Comparison of ENCODE assay signal across 10 cellular contexts in the genomic region with DNA sequence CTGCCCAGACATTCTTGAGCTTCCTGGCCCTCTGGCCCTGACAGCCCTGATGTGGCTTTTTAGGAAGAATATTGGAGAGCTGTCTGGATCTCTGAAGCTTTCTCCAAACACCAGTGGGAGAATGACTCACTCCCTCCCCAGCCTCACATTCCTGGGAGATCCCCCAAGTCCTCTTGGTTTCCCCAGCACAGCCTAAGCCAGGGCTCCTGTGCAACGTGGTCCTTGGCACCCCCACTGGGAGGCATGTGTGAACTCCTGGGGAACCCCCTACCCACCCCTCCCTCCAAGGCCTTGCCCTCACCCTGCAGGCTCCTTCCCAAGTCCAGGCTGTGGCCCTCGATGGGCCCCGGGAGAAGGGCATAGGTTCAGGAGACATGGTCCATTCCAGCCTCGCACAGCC. TPM values are rescaled to one million over a fixed set of nuclear protein-coding genes. Genes with fewer than 3 reads are reported as not detected.
DNase-seq lines count a peak whose midpoint lies in the region; ATAC-seq, FAIRE-seq and TF ChIP-seq lines count a peak whose summit lies in the region.
"Had no signal": no experiment of that assay in that cellular context is flagged by ENCODE, and none has a peak within 500 bp of the region (broad histone marks: within the 10 kb centered on the region; RNA-seq: fewer than 3 reads in every experiment).

No MANE protein-coding gene starts in this region.

- peak overlapping the region; percentile 69 for H3K27ac ChIP-seq in endothelial cell of umbilical vein (ENCODE audit: insufficient read depth, low read depth, low read length)
- peak overlapping the region; percentile 59 for H3K27ac ChIP-seq in naive thymus-derived CD4-positive, alpha-beta T cell (ENCODE audit: low read depth, low read length)

- H3K27me3 ChIP-seq in endothelial cell of umbilical vein (ENCODE audit: control insufficient read depth in 2 of 2, insufficient read depth in 2 of 2, low read length in 2 of 2) = no peaks in the 10 kb centered on the region
- no peaks in the 10 kb centered on the region for H3K27me3 ChIP-seq in naive thymus-derived CD4-positive, alpha-beta T cell (ENCODE audit: control insufficient read depth in 2 of 2, insufficient read depth in 2 of 2, low read length in 2 of 2)

- no peaks in the 10 kb centered on the region for H3K9me3 ChIP-seq in endothelial cell of umbilical vein (replicated peaks; ENCODE audit: control insufficient read depth, insufficient read depth, low read length)
- H3K9me3 ChIP-seq in naive thymus-derived CD4-positive, alpha-beta T cell (ENCODE audit: control insufficient read depth in 2 of 3, low read length in 3 of 3) = peaks cover 0 to 11% (median 8%) of the 10 kb centered on the region in 3 experiments

- H3K4me3 Mint-ChIP-seq in naive thymus-derived CD4-positive, alpha-beta T cell = no peak overlapping the region

- no peaks in the 10 kb centered on the region for H3K9me1 ChIP-seq in endothelial cell of umbilical vein (replicated peaks; ENCODE audit: control insufficient read depth, extremely low read depth, insufficient read depth, low read length)

- POLR2A ChIA-PET in endothelial cell of umbilical vein (lab: Charles Lee) = interaction anchor here (1.4 kb wide), 1 partner anchor 41 kb away, joined by 4 read pairs; a partner anchor contains a TSS
- POLR2A ChIA-PET in naive thymus-derived CD4-positive, alpha-beta T cell (lab: Charles Lee) = interaction anchor here (1.3 to 1.8 kb wide), 2 partner anchors 9 to 12 kb away, joined by 4 to 5 read pairs; a partner anchor contains a TSS

- H3K4me3 ChIP-seq in endothelial cell of umbilical vein (replicated peaks in 1 of 3; ENCODE audit: insufficient read depth in 1 of 3, low read depth in 1 of 3, low read length in 3 of 3) = no peak overlapping the region
- H3K4me3 ChIP-seq in naive thymus-derived CD4-positive, alpha-beta T cell (ENCODE audit: low read length) = no peak overlapping the region

- intact Hi-C loops in endothelial cell of umbilical vein (cut with micrococcal nuclease) = loop anchor here (2.0 kb wide), 1 partner anchor 14 kb away; no protein-coding TSS in a partner anchor
- intact Hi-C loops in naive thymus-derived CD4-positive, alpha-beta T cell (cut with micrococcal nuclease) = no loop called here

- peaks cover 5 to 18% (median 14%) of the 10 kb centered on the region in 11 donors for H3K9me3 Mint-ChIP-seq in naive thymus-derived CD4-positive, alpha-beta T cell

- no TSS peak for BruUV-seq in endothelial cell of umbilical vein (replicated peaks; lab: Mats Ljungman, UMichigan)

- H3K27ac Mint-ChIP-seq in naive thymus-derived CD4-positive, alpha-beta T cell = peak overlapping the region in 7 of 9 donors; percentile 51 to 99 (median 87)

- peaks cover 56 to 84% (median 80%) of the 10 kb centered on the region in 7 donors for H3K4me1 Mint-ChIP-seq in naive thymus-derived CD4-positive, alpha-beta T cell

- peak overlapping the region; percentile 59 for H3K4me2 ChIP-seq in endothelial cell of umbilical vein (ENCODE audit: insufficient read depth, low read length)

- FAIRE-seq in endothelial cell of umbilical vein (lab: Jason Lieb, UNC) = no peak
- FAIRE-seq: TTC549 had no signal

- peak overlapping the region; percentile 18 for H3K9ac ChIP-seq in endothelial cell of umbilical vein (replicated peaks; ENCODE audit: extremely low read depth, insufficient read depth, low read length)

- H3K79me2 ChIP-seq in endothelial cell of umbilical vein (ENCODE audit: control insufficient read depth, insufficient read depth, low read length) = no peaks in the 10 kb centered on the region

- TF ChIP-seq POLR2A in endothelial cell of umbilical vein (IDR thresholded peaks at IDR 0.05; ENCODE audit: low read depth, low read length) = no peak

- CTCF ChIA-PET in endothelial cell of umbilical vein (lab: Charles Lee) = interaction anchor here (0.7 to 3.5 kb wide), 10 partner anchors 12 to 141 kb away, joined by 3 to 54 read pairs (median 5); a partner anchor contains a TSS
- CTCF ChIA-PET in naive thymus-derived CD4-positive, alpha-beta T cell (lab: Charles Lee) = interaction anchor here (0.7 to 1.2 kb wide), 3 partner anchors 18 to 56 kb away, joined by 3 to 4 read pairs (median 3); no protein-coding TSS in a partner anchor

- no peak overlapping the region for H2AFZ ChIP-seq in endothelial cell of umbilical vein (ENCODE audit: low read depth, low read length)

- peaks cover 37% of the 10 kb centered on the region for H3K4me1 ChIP-seq in endothelial cell of umbilical vein (ENCODE audit: control insufficient read depth, extremely low read depth, insufficient read depth, low read length)
- peaks cover 76 to 87% of the 10 kb centered on the region in 2 donors for H3K4me1 ChIP-seq in naive thymus-derived CD4-positive, alpha-beta T cell (ENCODE audit: control insufficient read depth in 2 of 2, insufficient read depth in 2 of 2, low read length in 2 of 2)

- H4K20me1 ChIP-seq in endothelial cell of umbilical vein (replicated peaks; ENCODE audit: control insufficient read depth, extremely low read depth, insufficient read depth, low read length) = no peaks in the 10 kb centered on the region

- peaks cover 9 to 59% (median 31%) of the 10 kb centered on the region in 5 donors for H3K36me3 Mint-ChIP-seq in naive thymus-derived CD4-positive, alpha-beta T cell

- DNase-seq in AG08395 (ENCODE audit: low spot score) (peak; percentile 74), NCI-H226 (peak; percentile 61), endothelial cell of umbilical vein (ENCODE audit: low read depth, low spot score) (peak; percentile 42), SW 1271 (lab: John Stamatoyannopoulos, UW) (no peak)
- DNase-seq in naive thymus-derived CD4-positive, alpha-beta T cell = no peak
- DNase-seq in activated effector memory CD4-positive, alpha-beta T cell treated with anti-CD3 and anti-CD28 coated beads, Interleukin-2, amount 50 U/mL, for 16 hours = no peak
- no peak for DNase-seq in activated CD4-positive, alpha-beta T cell treated with anti-CD3 and anti-CD28 coated beads for 4 hours

- H3K27me3 Mint-ChIP-seq in naive thymus-derived CD4-positive, alpha-beta T cell = no peaks in the 10 kb centered on the region

- no peaks in the 10 kb centered on the region for H3K36me3 ChIP-seq in endothelial cell of umbilical vein (ENCODE audit: control insufficient read depth in 2 of 2, extremely low read depth in 1 of 2, insufficient read depth in 2 of 2, low read length in 2 of 2)
- H3K36me3 ChIP-seq in naive thymus-derived CD4-positive, alpha-beta T cell (ENCODE audit: control insufficient read depth in 2 of 3, insufficient read depth in 3 of 3, low read length in 3 of 3) = peaks cover 0 to 6% (median 0%) of the 10 kb centered on the region in 3 experiments

- dilution Hi-C loops in endothelial cell of umbilical vein (cut with MboI; ENCODE audit: extremely low pct_ligation_motif_present, low sequenced_read_pairs) = no loop called here

- no peak for ATAC-seq in naive thymus-derived CD4-positive, alpha-beta T cell
- no peak for ATAC-seq in HG03469 (IDR thresholded peaks at IDR 0.05; ENCODE audit: unreplicated experiment)

- no peak for TF ChIP-seq CTCF in endothelial cell of umbilical vein (IDR thresholded peaks at IDR 0.05; ENCODE audit: extremely low read depth in 1 of 2, insufficient read depth in 1 of 2, low read depth in 1 of 2, low read length in 2 of 2)

TF ChIP-seq in endothelial cell of umbilical vein, 7 proteins besides CTCF, POLR2A, EP300 and RAD21 (continues in another document):
- TF ChIP-seq, protein P1, sequence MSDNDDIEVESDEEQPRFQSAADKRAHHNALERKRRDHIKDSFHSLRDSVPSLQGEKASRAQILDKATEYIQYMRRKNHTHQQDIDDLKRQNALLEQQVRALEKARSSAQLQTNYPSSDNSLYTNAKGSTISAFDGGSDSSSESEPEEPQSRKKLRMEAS (IDR thresholded peaks at IDR 0.05; ENCODE audit: insufficient read depth, insufficient read length) = no peak
- TF ChIP-seq FOS (IDR thresholded peaks at IDR 0.05; ENCODE audit: borderline replicate concordance, insufficient read depth, low read length) = no peak

RNA-seq across cellular contexts. Expression of a gene that starts 12.7 kb away (rescaled TPM):
- 20.0 and 22.0 TPM in 2 replicates for total RNA-seq in endothelial cell of umbilical vein
- polyA plus RNA-seq in endothelial cell of umbilical vein = 42.4 and 42.5 TPM in 2 replicates
- polyA plus RNA-seq in endothelial cell of umbilical vein (2011; cell fraction: cytosol; rRNA removed) = 42.7 and 51.4 TPM in 2 replicates
- 22.7 and 24.5 TPM in 2 replicates for polyA plus RNA-seq in endothelial cell of umbilical vein (2011; cell fraction: nucleus; rRNA removed)
- polyA plus RNA-seq in endothelial cell of umbilical vein (2012) = 47.6 and 56.2 TPM in 2 replicates
- polyA minus RNA-seq in endothelial cell of umbilical vein = 45.7 and 51.9 TPM in 2 replicates
- not detected for polyA minus RNA-seq in endothelial cell of umbilical vein (2011; cell fraction: cytosol; rRNA and poly(A)+ RNA removed)
- polyA minus RNA-seq in endothelial cell of umbilical vein (2011; cell fraction: nucleus; rRNA and poly(A)+ RNA removed) = 6.8 and 7.0 TPM in 2 replicates
- 10 to 100 TPM in 3 of 5 experiments, 1 to 10 TPM in 2; 7.7 to 74.7 (median 18.6) TPM for total RNA-seq in naive thymus-derived CD4-positive, alpha-beta T cell
- 10 to 100 TPM; 38.8 to 68.6 TPM for polyA plus RNA-seq in naive thymus-derived CD4-positive, alpha-beta T cell

RNA-seq across cellular contexts. Expression of a gene that starts 20.0 kb away (rescaled TPM):
- total RNA-seq in endothelial cell of umbilical vein = 0.22 and 0.44 TPM in 2 replicates
- polyA plus RNA-seq in endothelial cell of umbilical vein = 1.1 and 1.2 TPM in 2 replicates
- polyA plus RNA-seq in endothelial cell of umbilical vein (2011; cell fraction: cytosol; rRNA removed) = 0.63 and 0.66 TPM in 2 replicates
- 0.84 and 1.1 TPM in 2 replicates for polyA plus RNA-seq in endothelial cell of umbilical vein (2011; cell fraction: nucleus; rRNA removed)
- polyA plus RNA-seq in endothelial cell of umbilical vein (2012) = 1.2 TPM in 2 replicates
- polyA minus RNA-seq in endothelial cell of umbilical vein = 0.53 and 2.5 TPM in 2 replicates
- not detected for polyA minus RNA-seq in endothelial cell of umbilical vein (2011; cell fraction: cytosol; rRNA and poly(A)+ RNA removed)
- polyA minus RNA-seq in endothelial cell of umbilical vein (2011; cell fraction: nucleus; rRNA and poly(A)+ RNA removed) = 0.87 and 1.1 TPM in 2 replicates
- total RNA-seq in naive thymus-derived CD4-positive, alpha-beta T cell = 1 to 10 TPM in 1 of 5 experiments, under 1 TPM in 2, not detected in 2; 0.15 to 3.6 (median 0.56) TPM
- under 1 TPM in 1 of 2 donors, not detected in 1; 0.41 TPM for polyA plus RNA-seq in naive thymus-derived CD4-positive, alpha-beta T cell
- total RNA-seq: liver had no signal
- polyA plus RNA-seq: liver had no signal

RNA-seq across cellular contexts. Expression of a gene that starts 41.5 kb away (rescaled TPM):
- total RNA-seq in endothelial cell of umbilical vein = 281 and 317 TPM in 2 replicates
- polyA plus RNA-seq in endothelial cell of umbilical vein = 212 and 229 TPM in 2 replicates
- 351 and 388 TPM in 2 replicates for polyA plus RNA-seq in endothelial cell of umbilical vein (2011; cell fraction: cytosol; rRNA removed)
- polyA plus RNA-seq in endothelial cell of umbilical vein (2011; cell fraction: nucleus; rRNA removed) = 135 and 162 TPM in 2 replicates
- polyA plus RNA-seq in endothelial cell of umbilical vein (2012) = 355 and 368 TPM in 2 replicates
- 98.2 and 102 TPM in 2 replicates for polyA minus RNA-seq in endothelial cell of umbilical vein
- 94.4 TPM for polyA minus RNA-seq in endothelial cell of umbilical vein (2011; cell fraction: cytosol; rRNA and poly(A)+ RNA removed)
- 23.4 and 37.0 TPM in 2 replicates for polyA minus RNA-seq in endothelial cell of umbilical vein (2011; cell fraction: nucleus; rRNA and poly(A)+ RNA removed)
- total RNA-seq in naive thymus-derived CD4-positive, alpha-beta T cell = 100 to 1,000 TPM in 1 of 5 experiments, 10 to 100 TPM in 4; 32.2 to 140 (median 69.5) TPM
- polyA plus RNA-seq in naive thymus-derived CD4-positive, alpha-beta T cell = 100 to 1,000 TPM in 1 of 2 donors, 10 to 100 TPM in 1; 72.0 to 114 TPM

Comparison
In these comparisons a context has a peak if more than half of its experiments do, and no peak if none do; other contexts are left out.
1. DNase-seq: peak in AG08395 (single experiment), NCI-H226 (single experiment) and endothelial cell of umbilical vein (single experiment); none in naive thymus-derived CD4-positive, alpha-beta T cell (0 of 9), activated effector memory CD4-positive, alpha-beta T cell treated with anti-CD3 and anti-CD28 coated beads, Interleukin-2, amount 50 U/mL, for 16 hours (single experiment), activated CD4-positive, alpha-beta T cell treated with anti-CD3 and anti-CD28 coated beads for 4 hours (0 of 2) and SW 1271 (0 of 2).